Comparison of ENCODE assay signal across 35 cellular contexts in the genomic region with DNA sequence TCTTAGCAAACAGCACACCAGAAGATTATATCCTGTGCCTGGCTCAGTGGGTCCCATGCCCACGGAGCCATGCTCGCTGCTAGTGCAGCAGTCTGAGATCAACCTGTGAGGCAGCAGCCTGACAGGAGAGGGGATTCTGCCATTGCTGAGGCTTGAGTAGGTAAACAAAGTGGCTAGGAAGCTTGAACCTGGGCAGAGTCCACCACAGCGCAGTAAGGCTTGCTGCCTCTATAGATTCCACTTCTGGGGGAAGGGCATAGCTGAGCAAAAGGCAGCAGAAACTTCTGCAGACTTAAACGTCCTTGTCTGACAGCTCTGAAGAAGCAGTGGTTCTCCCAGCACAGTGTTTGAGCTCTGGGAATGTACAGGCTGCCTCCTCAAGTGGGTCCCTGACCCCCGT.
"Had no signal": no experiment of that assay in that cellular context is flagged by ENCODE, and none has a peak within 500 bp of the region (broad histone marks: within the 10 kb centered on the region; RNA-seq: fewer than 3 reads in every experiment).

No MANE protein-coding gene starts in this region.

- H3K27me3 Mint-ChIP-seq: activated B cell treated with CpG ODN at 0.5 μM for 24 hours; activated CD4-positive, alpha-beta memory T cell treated with anti-CD3 and anti-CD28 coated beads for 36 hours; activated CD4-positive, alpha-beta T cell treated with anti-CD3 and anti-CD28 coated beads, Interleukin-2, amount 10 ng/mL, durations not matched to agents 24 days and 14 days; activated T-helper 17 cell treated with anti-CD3 and anti-CD28 coated beads, Interleukin-2, amount 50 U/mL, for 72 hours had no signal

- H3K27me3 ChIP-seq: adrenal gland, body of pancreas, brain microvascular endothelial cell, breast epithelium had no signal

- H3K4me1 ChIP-seq: adrenal gland, body of pancreas, breast epithelium had no signal

- H3K4me3 Mint-ChIP-seq: activated B cell treated with CpG ODN at 0.5 μM for 24 hours; activated CD4-positive, alpha-beta memory T cell treated with anti-CD3 and anti-CD28 coated beads for 36 hours; activated CD4-positive, alpha-beta T cell treated with anti-CD3 and anti-CD28 coated beads, Interleukin-2, amount 10 ng/mL, durations not matched to agents 24 days and 14 days; activated CD8-positive, alpha-beta T cell treated with anti-CD3 and anti-CD28 coated beads for 36 hours; activated naive CD4-positive, alpha-beta T cell treated with anti-CD3 and anti-CD28 coated beads for 36 hours; activated naive CD8-positive, alpha-beta T cell treated with anti-CD3 and anti-CD28 coated beads for 36 hours; activated T-cell treated with anti-CD3 and anti-CD28 coated beads, Interleukin-2, amount 50 U/mL, for 4 hours; activated T-cell treated with anti-CD3 and anti-CD28 coated beads, Interleukin-2, amount 50 U/mL, for 72 hours; activated T-helper 1 cell treated with anti-CD3 and anti-CD28 coated beads, Interleukin-12 subunit alpha, Interleukin-12 subunit beta, Interleukin-2, Interleukin-4 antibody, amounts not matched to agents 30 ng/mL and 10 ng/mL and 1 ng/mL, durations not matched to agents 14 hours and 24 hours and 36 hours; activated T-helper 17 cell treated with anti-CD3 and anti-CD28 coated beads, Interleukin-2, amount 50 U/mL, for 72 hours; T-helper 1 cell treated with Interleukin-12 subunit alpha and Interleukin-12 subunit beta and Interleukin-4 antibody, amounts not matched to agents 30 μg/mL and 1 μg/mL, for 36 hours; T-helper 2 cell treated with Interferon-gamma antibody and Interleukin-4, amounts not matched to agents 5 μg/mL and 100 μg/mL, for 36 hours had no signal

- H3K4me3 ChIP-seq: adrenal gland, body of pancreas, breast epithelium had no signal

- H3K4me1 Mint-ChIP-seq: activated B cell treated with CpG ODN at 0.5 μM for 24 hours; activated CD4-positive, alpha-beta T cell treated with anti-CD3 and anti-CD28 coated beads, Interleukin-2, amount 10 ng/mL, durations not matched to agents 24 days and 14 days; activated naive CD8-positive, alpha-beta T cell treated with anti-CD3 and anti-CD28 coated beads for 36 hours; activated T-helper 17 cell treated with anti-CD3 and anti-CD28 coated beads, Interleukin-2, amount 50 U/mL, for 72 hours had no signal

- H3K9me3 ChIP-seq: adrenal gland, body of pancreas, breast epithelium had no signal

- DNase-seq: activated B cell treated with CpG ODN at 0.5 μM for 24 hours; activated CD4-positive, alpha-beta memory T cell treated with anti-CD3 and anti-CD28 coated beads for 36 hours; activated CD4-positive, alpha-beta T cell treated with anti-CD3 and anti-CD28 coated beads for 4 hours; activated CD4-positive, alpha-beta T cell treated with anti-CD3 and anti-CD28 coated beads, Interleukin-2, amount 10 ng/mL, durations not matched to agents 24 days and 14 days; activated CD4-positive, alpha-beta T cell treated with anti-CD3 and anti-CD28 coated beads, Interleukin-2, amount 50 U/mL, for 1 hour; activated CD4-positive, alpha-beta T cell treated with anti-CD3 and anti-CD28 coated beads, Interleukin-2, amount 50 U/mL, for 4 hours; activated CD4-positive, CD25-positive, alpha-beta regulatory T cell treated with anti-CD3 and anti-CD28 coated beads, Interleukin-2, amount 50 U/mL, for 72 hours; activated CD8-positive, alpha-beta memory T cell treated with anti-CD3 and anti-CD28 coated beads, Interleukin-2, amount 50 U/mL, for 4 hours; activated CD8-positive, alpha-beta T cell treated with anti-CD3 and anti-CD28 coated beads for 36 hours; activated effector memory CD4-positive, alpha-beta T cell treated with anti-CD3 and anti-CD28 coated beads, Interleukin-2, amount 50 U/mL, for 16 hours; activated gamma-delta T cell treated with Interleukin-2 at 50 U/mL for 16 hours; activated naive CD4-positive, alpha-beta T cell; activated naive CD4-positive, alpha-beta T cell treated with anti-CD3 and anti-CD28 coated beads for 36 hours; activated naive CD4-positive, alpha-beta T cell treated with anti-CD3 and anti-CD28 coated beads, Interleukin-2, amount 50 U/mL, for 16 hours; activated naive CD8-positive, alpha-beta T cell treated with anti-CD3 and anti-CD28 coated beads for 36 hours; activated T-cell treated with anti-CD3 and anti-CD28 coated beads for 4 hours; activated T-cell treated with anti-CD3 and anti-CD28 coated beads, Interleukin-2, amount 50 U/mL, for 1 hour; activated T-cell treated with anti-CD3 and anti-CD28 coated beads, Interleukin-2, amount 50 U/mL, for 4 hours; activated T-cell treated with anti-CD3 and anti-CD28 coated beads, Interleukin-2, amount 50 U/mL, for 72 hours; adrenal gland; amniotic stem cell; aorta; body of pancreas; brain microvascular endothelial cell; central memory CD4-positive, alpha-beta T cell; T-helper 1 cell; T-helper 2 cell; T-helper 9 cell had no signal

- H3K27ac ChIP-seq: adrenal gland, body of pancreas, brain microvascular endothelial cell, breast epithelium, VCaP had no signal

- H3K36me3 Mint-ChIP-seq: activated CD4-positive, alpha-beta memory T cell treated with anti-CD3 and anti-CD28 coated beads for 36 hours; activated naive CD4-positive, alpha-beta T cell treated with anti-CD3 and anti-CD28 coated beads, Interleukin-2, amount 50 U/mL, for 72 hours; activated naive CD8-positive, alpha-beta T cell treated with anti-CD3 and anti-CD28 coated beads for 36 hours had no signal

- ATAC-seq: activated CD8-positive, alpha-beta T cell treated with anti-CD3 and anti-CD28 coated beads for 36 hours; activated naive CD4-positive, alpha-beta T cell treated with anti-CD3 and anti-CD28 coated beads, Interleukin-2, amount 50 U/mL, for 72 hours; activated T-cell treated with anti-CD3 and anti-CD28 coated beads, Interleukin-2, amount 50 U/mL, for 4 hours; activated T-cell treated with anti-CD3 and anti-CD28 coated beads, Interleukin-2, amount 50 U/mL, for 72 hours; activated T-helper 17 cell treated with anti-CD3 and anti-CD28 coated beads, Interleukin-2, amount 50 U/mL, for 72 hours; body of pancreas had no signal

- H3K36me3 ChIP-seq: adrenal gland, brain microvascular endothelial cell, breast epithelium had no signal

- H3K27ac Mint-ChIP-seq: activated B cell treated with CpG ODN at 0.5 μM for 24 hours; activated CD4-positive, alpha-beta memory T cell treated with anti-CD3 and anti-CD28 coated beads for 36 hours; activated CD4-positive, alpha-beta T cell treated with anti-CD3 and anti-CD28 coated beads, Interleukin-2, amount 10 ng/mL, durations not matched to agents 24 days and 14 days; activated CD8-positive, alpha-beta T cell treated with anti-CD3 and anti-CD28 coated beads for 36 hours; activated naive CD4-positive, alpha-beta T cell treated with anti-CD3 and anti-CD28 coated beads for 36 hours; activated naive CD4-positive, alpha-beta T cell treated with anti-CD3 and anti-CD28 coated beads, Interleukin-2, amount 50 U/mL, for 72 hours; activated naive CD8-positive, alpha-beta T cell treated with anti-CD3 and anti-CD28 coated beads for 36 hours; activated T-cell treated with anti-CD3 and anti-CD28 coated beads, Interleukin-2, amount 50 U/mL, for 72 hours; activated T-helper 1 cell treated with anti-CD3 and anti-CD28 coated beads, Interleukin-12 subunit alpha, Interleukin-12 subunit beta, Interleukin-2, Interleukin-4 antibody, amounts not matched to agents 30 ng/mL and 10 ng/mL and 1 ng/mL, durations not matched to agents 14 hours and 24 hours and 36 hours; activated T-helper 17 cell treated with anti-CD3 and anti-CD28 coated beads, Interleukin-2, amount 50 U/mL, for 72 hours; T-helper 1 cell treated with Interleukin-12 subunit alpha and Interleukin-12 subunit beta and Interleukin-4 antibody, amounts not matched to agents 30 μg/mL and 1 μg/mL, for 36 hours; T-helper 2 cell treated with Interferon-gamma antibody and Interleukin-4, amounts not matched to agents 5 μg/mL and 100 μg/mL, for 36 hours had no signal
